In genomic region chr3:48299746-48300361, GRCh38 we compare ENCODE assay signal across 9 cellular contexts. TPM values are rescaled to one million over a fixed set of nuclear protein-coding genes. Genes with fewer than 3 reads are reported as not detected.
DNase-seq lines count a peak whose midpoint lies in the region; ATAC-seq and TF ChIP-seq lines count a peak whose summit lies in the region.
"Had no signal": no experiment of that assay in that cellular context is flagged by ENCODE, and none has a peak within 500 bp of the region (broad histone marks: within the 10 kb centered on the region; RNA-seq: fewer than 3 reads in every experiment).

No MANE protein-coding gene starts in this region.

- H3K27me3 ChIP-seq in A673 (replicated peaks; ENCODE audit: insufficient read depth, low read depth, low read length, poor library complexity) (no peaks in the 10 kb centered on the region), HAP-1 (ENCODE audit: low read depth) (no peaks in the 10 kb centered on the region)

- intact Hi-C loops in A673 (cut with micrococcal nuclease; ENCODE audit: unreplicated experiment), result no loop called here

- CTCF ChIA-PET in A673 (lab: Charles Lee), result no interaction called here

- in situ Hi-C loops in HAP-1 (cut with MboI; ENCODE audit: low sequenced_read_pairs), result no loop called here

- DNase-seq in A673 (ENCODE audit: low spot score) (no peak), HAP-1 (ENCODE audit: low spot score in 2 of 2) (no peak), DMS53 (lab: John Stamatoyannopoulos, UW) (no peak), glomerular visceral epithelial cell (ENCODE audit: extremely low spot score) (no peak), AG20443 (ENCODE audit: low spot score) (no peak)
- DNase-seq: NCI-H446 treated with DMSO at 0.1 percent for 48 hours had no signal

- peaks cover 45% of the 10 kb centered on the region for H3K4me1 Mint-ChIP-seq in activated naive CD8-positive, alpha-beta T cell (ENCODE audit: low read depth)

- BruUV-seq in A673 (replicated peaks; lab: Mats Ljungman, UMichigan), result no TSS peak

- ATAC-seq in HG02852 (IDR thresholded peaks at IDR 0.05; ENCODE audit: unreplicated experiment), result no peak

- peaks cover 13% of the 10 kb centered on the region for H3K36me3 Mint-ChIP-seq in activated naive CD8-positive, alpha-beta T cell

- peak overlapping the region; percentile 92 for H3K4me3 Mint-ChIP-seq in activated naive CD8-positive, alpha-beta T cell

- 93 to 97% methylated on average over 4 to 5 of the region's 5 CpGs for WGBS in mesodermal cell (ENCODE audit: insufficient coverage in 2 of 2), 2 experiments

- H3K36me3 ChIP-seq in A673 (ENCODE audit: insufficient read depth, low read length, poor library complexity, severe bottlenecking), result peaks cover under 1% of the 10 kb centered on the region
- H3K36me3 ChIP-seq in HAP-1 (replicated peaks), result peaks cover 28% of the 10 kb centered on the region
- peaks cover 38% of the 10 kb centered on the region for H3K36me3 ChIP-seq in mesodermal cell (ENCODE audit: control insufficient read depth, insufficient read depth, low read length)

- H3K9me3 ChIP-seq in A673 (ENCODE audit: low read depth, low read length, poor library complexity, severe bottlenecking) (no peaks in the 10 kb centered on the region), HAP-1 (no peaks in the 10 kb centered on the region), mesodermal cell (ENCODE audit: control insufficient read depth, low read length) (peaks cover 5% of the 10 kb centered on the region)

- POLR2A ChIA-PET in A673 (lab: Charles Lee; ENCODE audit: low non-redundant PET), result no interaction called here

- H3K4me3 ChIP-seq in A673 (ENCODE audit: low read depth, low read length, poor library complexity, severe bottlenecking) (peak overlapping the region; percentile 72), HAP-1 (peak overlapping the region; percentile 84), mesodermal cell (ENCODE audit: extremely low read depth, insufficient read depth, low read length, poor library complexity, severe bottlenecking) (peak overlapping the region; percentile 78)

- H3K27ac Mint-ChIP-seq in activated naive CD8-positive, alpha-beta T cell, result peak overlapping the region; percentile 91

- TF ChIP-seq CTCF in A673 (conservative IDR thresholded peaks at IDR 0.05; ENCODE audit: low read depth, low read length), result no peak

- no peaks in the 10 kb centered on the region for H3K9me3 Mint-ChIP-seq in activated naive CD8-positive, alpha-beta T cell (ENCODE audit: low read depth)

- H3K4me1 ChIP-seq in A673 (ENCODE audit: insufficient read depth, low read length, poor library complexity, severe bottlenecking) (no peaks in the 10 kb centered on the region), HAP-1 (peaks cover 6% of the 10 kb centered on the region; the same call in 1 of the 2 replicates), mesodermal cell (ENCODE audit: control insufficient read depth, insufficient read depth, low read length, poor library complexity, severe bottlenecking) (no peaks in the 10 kb centered on the region)

- H3K27me3 Mint-ChIP-seq in activated naive CD8-positive, alpha-beta T cell, result no peaks in the 10 kb centered on the region

- H3K27ac ChIP-seq in A673 (ENCODE audit: low read depth, low read length, poor library complexity, severe bottlenecking) (no peak overlapping the region), mesodermal cell (ENCODE audit: low read depth, low read length, severe bottlenecking) (no peak overlapping the region)

RNA-seq across cellular contexts. Expression of gene NME6, which starts 1.3 kb away (rescaled TPM):
- total RNA-seq in A673 (2021), result 12.0 and 13.5 TPM in 2 replicates
- polyA plus RNA-seq in mesodermal cell (2013, experiment 1 of 2), result 32.0 TPM
- polyA plus RNA-seq in mesodermal cell (2013, experiment 2 of 2), result 27.1 TPM

RNA-seq across cellular contexts. Expression of gene SPINK8, which starts 33.6 kb away (rescaled TPM):
- not detected in 2 replicates for total RNA-seq in A673 (2021)
- not detected for polyA plus RNA-seq in mesodermal cell (2013, experiment 1 of 2)
- not detected for polyA plus RNA-seq in mesodermal cell (2013, experiment 2 of 2)

RNA-seq across cellular contexts. Expression of gene ZNF589, which starts 59.0 kb away (rescaled TPM):
- 25.6 and 26.7 TPM in 2 replicates for total RNA-seq in A673 (2021)
- polyA plus RNA-seq in mesodermal cell (2013, experiment 1 of 2), result 10.7 TPM
- 12.0 TPM for polyA plus RNA-seq in mesodermal cell (2013, experiment 2 of 2)
